In the genomic region with DNA sequence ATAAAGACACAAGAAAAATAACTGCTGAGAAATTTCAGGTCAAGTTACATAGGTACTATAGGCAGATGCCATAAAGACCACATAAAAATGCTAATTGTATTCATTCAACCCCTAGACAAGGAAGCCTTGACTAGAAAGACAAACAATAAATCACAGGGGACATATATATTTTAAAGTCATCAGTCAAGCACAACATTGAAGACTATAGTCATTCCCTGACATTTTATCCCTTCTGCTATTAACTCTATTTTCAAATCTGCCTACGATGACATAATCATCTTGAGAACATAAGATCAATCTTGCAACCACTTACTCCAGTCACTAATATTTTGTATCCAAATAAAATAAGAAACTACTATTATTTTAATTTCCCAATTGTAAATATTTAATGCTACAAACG, we compare ENCODE assay signal across 2 cellular contexts.
TF ChIP-seq lines count a peak whose summit lies in the region.

No MANE protein-coding gene starts in this region.

TF ChIP-seq in HEK293, 187 proteins besides CTCF, POLR2A, EP300 and RAD21 (continued from another document):
- TF ChIP-seq, protein P1, sequence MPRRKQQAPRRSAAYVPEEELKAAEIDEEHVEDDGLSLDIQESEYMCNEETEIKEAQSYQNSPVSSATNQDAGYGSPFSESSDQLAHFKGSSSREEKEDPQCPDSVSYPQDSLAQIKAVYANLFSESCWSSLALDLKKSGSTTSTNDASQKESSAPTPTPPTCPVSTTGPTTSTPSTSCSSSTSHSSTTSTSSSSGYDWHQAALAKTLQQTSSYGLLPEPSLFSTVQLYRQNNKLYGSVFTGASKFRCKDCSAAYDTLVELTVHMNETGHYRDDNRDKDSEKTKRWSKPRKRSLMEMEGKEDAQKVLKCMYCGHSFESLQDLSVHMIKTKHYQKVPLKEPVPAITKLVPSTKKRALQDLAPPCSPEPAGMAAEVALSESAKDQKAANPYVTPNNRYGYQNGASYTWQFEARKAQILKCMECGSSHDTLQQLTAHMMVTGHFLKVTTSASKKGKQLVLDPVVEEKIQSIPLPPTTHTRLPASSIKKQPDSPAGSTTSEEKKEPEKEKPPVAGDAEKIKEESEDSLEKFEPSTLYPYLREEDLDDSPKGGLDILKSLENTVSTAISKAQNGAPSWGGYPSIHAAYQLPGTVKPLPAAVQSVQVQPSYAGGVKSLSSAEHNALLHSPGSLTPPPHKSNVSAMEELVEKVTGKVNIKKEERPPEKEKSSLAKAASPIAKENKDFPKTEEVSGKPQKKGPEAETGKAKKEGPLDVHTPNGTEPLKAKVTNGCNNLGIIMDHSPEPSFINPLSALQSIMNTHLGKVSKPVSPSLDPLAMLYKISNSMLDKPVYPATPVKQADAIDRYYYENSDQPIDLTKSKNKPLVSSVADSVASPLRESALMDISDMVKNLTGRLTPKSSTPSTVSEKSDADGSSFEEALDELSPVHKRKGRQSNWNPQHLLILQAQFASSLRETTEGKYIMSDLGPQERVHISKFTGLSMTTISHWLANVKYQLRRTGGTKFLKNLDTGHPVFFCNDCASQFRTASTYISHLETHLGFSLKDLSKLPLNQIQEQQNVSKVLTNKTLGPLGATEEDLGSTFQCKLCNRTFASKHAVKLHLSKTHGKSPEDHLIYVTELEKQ (tag by site-specific recombination; IDR thresholded peaks at IDR 0.05; ENCODE audit: borderline replicate concordance) = no peak; the same call in 1 of the 2 replicates
- TF ChIP-seq, protein P2, sequence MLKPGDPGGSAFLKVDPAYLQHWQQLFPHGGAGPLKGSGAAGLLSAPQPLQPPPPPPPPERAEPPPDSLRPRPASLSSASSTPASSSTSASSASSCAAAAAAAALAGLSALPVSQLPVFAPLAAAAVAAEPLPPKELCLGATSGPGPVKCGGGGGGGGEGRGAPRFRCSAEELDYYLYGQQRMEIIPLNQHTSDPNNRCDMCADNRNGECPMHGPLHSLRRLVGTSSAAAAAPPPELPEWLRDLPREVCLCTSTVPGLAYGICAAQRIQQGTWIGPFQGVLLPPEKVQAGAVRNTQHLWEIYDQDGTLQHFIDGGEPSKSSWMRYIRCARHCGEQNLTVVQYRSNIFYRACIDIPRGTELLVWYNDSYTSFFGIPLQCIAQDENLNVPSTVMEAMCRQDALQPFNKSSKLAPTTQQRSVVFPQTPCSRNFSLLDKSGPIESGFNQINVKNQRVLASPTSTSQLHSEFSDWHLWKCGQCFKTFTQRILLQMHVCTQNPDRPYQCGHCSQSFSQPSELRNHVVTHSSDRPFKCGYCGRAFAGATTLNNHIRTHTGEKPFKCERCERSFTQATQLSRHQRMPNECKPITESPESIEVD (tag by site-specific recombination; IDR thresholded peaks at IDR 0.05) = peak; percentile 73
- TF ChIP-seq ZEB2 (tag by site-specific recombination; IDR thresholded peaks at IDR 0.05) = peak; percentile 44; the same call in 1 of the 2 replicates
- TF ChIP-seq ZNF664 (tag by site-specific recombination; IDR thresholded peaks at IDR 0.05) = peak; percentile 48; the same call in 1 of the 2 replicates
- TF ChIP-seq IKZF3 (tag by site-specific recombination; IDR thresholded peaks at IDR 0.05) = 0 out of 2 replicates have a peak, but pooled peaks have one; percentile 10
- peak; percentile 61 for TF ChIP-seq SP7 (tag by site-specific recombination; IDR thresholded peaks at IDR 0.05)
- TF ChIP-seq ZNF24 (tag by site-specific recombination; IDR thresholded peaks at IDR 0.05) = no peak
- TF ChIP-seq BCL11A (tag by site-specific recombination; IDR thresholded peaks at IDR 0.05; ENCODE audit: low read depth) = peak; percentile 45; the same call in 1 of the 2 replicates
- TF ChIP-seq ZNF302 (tag by site-specific recombination; IDR thresholded peaks at IDR 0.05; ENCODE audit: low read depth) = no peak
- TF ChIP-seq, protein P3, sequence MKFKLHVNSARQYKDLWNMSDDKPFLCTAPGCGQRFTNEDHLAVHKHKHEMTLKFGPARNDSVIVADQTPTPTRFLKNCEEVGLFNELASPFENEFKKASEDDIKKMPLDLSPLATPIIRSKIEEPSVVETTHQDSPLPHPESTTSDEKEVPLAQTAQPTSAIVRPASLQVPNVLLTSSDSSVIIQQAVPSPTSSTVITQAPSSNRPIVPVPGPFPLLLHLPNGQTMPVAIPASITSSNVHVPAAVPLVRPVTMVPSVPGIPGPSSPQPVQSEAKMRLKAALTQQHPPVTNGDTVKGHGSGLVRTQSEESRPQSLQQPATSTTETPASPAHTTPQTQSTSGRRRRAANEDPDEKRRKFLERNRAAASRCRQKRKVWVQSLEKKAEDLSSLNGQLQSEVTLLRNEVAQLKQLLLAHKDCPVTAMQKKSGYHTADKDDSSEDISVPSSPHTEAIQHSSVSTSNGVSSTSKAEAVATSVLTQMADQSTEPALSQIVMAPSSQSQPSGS (tag by site-specific recombination; IDR thresholded peaks at IDR 0.05; ENCODE audit: low read depth) = peak; percentile 83
- no peak for TF ChIP-seq ZBTB20 (tag by site-specific recombination; IDR thresholded peaks at IDR 0.05)
- 0 out of 2 replicates have a peak, but pooled peaks have one; percentile 55 for TF ChIP-seq ZNF843 (tag by site-specific recombination; IDR thresholded peaks at IDR 0.05)

TF ChIP-seq in GM23338, 12 proteins besides CTCF, POLR2A, EP300 and RAD21 (continued from another document):
- TF ChIP-seq, protein P4, sequence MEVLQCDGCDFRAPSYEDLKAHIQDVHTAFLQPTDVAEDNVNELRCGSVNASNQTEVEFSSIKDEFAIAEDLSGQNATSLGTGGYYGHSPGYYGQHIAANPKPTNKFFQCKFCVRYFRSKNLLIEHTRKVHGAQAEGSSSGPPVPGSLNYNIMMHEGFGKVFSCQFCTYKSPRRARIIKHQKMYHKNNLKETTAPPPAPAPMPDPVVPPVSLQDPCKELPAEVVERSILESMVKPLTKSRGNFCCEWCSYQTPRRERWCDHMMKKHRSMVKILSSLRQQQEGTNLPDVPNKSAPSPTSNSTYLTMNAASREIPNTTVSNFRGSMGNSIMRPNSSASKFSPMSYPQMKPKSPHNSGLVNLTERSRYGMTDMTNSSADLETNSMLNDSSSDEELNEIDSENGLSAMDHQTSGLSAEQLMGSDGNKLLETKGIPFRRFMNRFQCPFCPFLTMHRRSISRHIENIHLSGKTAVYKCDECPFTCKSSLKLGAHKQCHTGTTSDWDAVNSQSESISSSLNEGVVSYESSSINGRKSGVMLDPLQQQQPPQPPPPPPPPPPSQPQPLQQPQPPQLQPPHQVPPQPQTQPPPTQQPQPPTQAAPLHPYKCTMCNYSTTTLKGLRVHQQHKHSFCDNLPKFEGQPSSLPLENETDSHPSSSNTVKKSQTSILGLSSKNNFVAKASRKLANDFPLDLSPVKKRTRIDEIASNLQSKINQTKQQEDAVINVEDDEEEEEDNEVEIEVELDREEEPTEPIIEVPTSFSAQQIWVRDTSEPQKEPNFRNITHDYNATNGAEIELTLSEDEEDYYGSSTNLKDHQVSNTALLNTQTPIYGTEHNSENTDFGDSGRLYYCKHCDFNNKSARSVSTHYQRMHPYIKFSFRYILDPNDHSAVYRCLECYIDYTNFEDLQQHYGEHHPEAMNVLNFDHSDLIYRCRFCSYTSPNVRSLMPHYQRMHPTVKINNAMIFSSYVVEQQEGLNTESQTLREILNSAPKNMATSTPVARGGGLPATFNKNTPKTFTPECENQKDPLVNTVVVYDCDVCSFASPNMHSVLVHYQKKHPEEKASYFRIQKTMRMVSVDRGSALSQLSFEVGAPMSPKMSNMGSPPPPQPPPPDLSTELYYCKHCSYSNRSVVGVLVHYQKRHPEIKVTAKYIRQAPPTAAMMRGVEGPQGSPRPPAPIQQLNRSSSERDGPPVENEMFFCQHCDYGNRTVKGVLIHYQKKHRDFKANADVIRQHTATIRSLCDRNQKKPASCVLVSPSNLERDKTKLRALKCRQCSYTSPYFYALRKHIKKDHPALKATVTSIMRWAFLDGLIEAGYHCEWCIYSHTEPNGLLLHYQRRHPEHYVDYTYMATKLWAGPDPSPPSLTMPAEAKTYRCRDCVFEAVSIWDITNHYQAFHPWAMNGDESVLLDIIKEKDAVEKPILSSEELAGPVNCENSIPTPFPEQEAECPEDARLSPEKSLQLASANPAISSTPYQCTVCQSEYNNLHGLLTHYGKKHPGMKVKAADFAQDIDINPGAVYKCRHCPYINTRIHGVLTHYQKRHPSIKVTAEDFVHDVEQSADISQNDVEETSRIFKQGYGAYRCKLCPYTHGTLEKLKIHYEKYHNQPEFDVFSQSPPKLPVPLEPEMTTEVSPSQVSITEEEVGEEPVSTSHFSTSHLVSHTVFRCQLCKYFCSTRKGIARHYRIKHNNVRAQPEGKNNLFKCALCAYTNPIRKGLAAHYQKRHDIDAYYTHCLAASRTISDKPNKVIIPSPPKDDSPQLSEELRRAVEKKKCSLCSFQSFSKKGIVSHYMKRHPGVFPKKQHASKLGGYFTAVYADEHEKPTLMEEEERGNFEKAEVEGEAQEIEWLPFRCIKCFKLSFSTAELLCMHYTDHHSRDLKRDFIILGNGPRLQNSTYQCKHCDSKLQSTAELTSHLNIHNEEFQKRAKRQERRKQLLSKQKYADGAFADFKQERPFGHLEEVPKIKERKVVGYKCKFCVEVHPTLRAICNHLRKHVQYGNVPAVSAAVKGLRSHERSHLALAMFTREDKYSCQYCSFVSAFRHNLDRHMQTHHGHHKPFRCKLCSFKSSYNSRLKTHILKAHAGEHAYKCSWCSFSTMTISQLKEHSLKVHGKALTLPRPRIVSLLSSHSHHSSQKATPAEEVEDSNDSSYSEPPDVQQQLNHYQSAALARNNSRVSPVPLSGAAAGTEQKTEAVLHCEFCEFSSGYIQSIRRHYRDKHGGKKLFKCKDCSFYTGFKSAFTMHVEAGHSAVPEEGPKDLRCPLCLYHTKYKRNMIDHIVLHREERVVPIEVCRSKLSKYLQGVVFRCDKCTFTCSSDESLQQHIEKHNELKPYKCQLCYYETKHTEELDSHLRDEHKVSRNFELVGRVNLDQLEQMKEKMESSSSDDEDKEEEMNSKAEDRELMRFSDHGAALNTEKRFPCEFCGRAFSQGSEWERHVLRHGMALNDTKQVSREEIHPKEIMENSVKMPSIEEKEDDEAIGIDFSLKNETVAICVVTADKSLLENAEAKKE (CRISPR knock-in tag; IDR thresholded peaks at IDR 0.05) = no peak
- TF ChIP-seq, protein P5, sequence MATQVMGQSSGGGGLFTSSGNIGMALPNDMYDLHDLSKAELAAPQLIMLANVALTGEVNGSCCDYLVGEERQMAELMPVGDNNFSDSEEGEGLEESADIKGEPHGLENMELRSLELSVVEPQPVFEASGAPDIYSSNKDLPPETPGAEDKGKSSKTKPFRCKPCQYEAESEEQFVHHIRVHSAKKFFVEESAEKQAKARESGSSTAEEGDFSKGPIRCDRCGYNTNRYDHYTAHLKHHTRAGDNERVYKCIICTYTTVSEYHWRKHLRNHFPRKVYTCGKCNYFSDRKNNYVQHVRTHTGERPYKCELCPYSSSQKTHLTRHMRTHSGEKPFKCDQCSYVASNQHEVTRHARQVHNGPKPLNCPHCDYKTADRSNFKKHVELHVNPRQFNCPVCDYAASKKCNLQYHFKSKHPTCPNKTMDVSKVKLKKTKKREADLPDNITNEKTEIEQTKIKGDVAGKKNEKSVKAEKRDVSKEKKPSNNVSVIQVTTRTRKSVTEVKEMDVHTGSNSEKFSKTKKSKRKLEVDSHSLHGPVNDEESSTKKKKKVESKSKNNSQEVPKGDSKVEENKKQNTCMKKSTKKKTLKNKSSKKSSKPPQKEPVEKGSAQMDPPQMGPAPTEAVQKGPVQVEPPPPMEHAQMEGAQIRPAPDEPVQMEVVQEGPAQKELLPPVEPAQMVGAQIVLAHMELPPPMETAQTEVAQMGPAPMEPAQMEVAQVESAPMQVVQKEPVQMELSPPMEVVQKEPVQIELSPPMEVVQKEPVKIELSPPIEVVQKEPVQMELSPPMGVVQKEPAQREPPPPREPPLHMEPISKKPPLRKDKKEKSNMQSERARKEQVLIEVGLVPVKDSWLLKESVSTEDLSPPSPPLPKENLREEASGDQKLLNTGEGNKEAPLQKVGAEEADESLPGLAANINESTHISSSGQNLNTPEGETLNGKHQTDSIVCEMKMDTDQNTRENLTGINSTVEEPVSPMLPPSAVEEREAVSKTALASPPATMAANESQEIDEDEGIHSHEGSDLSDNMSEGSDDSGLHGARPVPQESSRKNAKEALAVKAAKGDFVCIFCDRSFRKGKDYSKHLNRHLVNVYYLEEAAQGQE (IDR thresholded peaks at IDR 0.05; ENCODE audit: unreplicated experiment) = no peak
TF ChIP-seq in GM23338: peak in this region for 0.
